ENCODE assay signal across 19 cellular contexts in the genomic region with DNA sequence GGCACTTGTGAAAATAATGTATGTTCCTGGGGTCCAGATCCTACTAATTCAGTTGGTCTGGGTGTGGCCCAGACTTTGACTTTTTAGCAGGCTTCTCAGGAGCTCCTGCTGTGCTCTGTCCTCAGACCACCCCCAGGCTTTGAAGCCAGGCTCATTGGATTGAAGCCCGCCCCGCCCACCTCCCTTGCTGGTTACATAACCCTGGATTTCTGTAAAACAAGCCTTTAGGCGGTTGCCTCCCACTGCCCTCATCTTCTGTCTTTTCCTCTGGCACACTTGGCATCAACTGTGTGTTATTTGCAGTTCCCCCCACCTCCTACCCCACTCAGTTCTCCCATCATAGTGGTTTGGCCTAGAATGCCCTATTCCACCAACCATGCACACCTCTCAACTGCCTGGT. TPM values are rescaled to one million over a fixed set of nuclear protein-coding genes. Genes with fewer than 3 reads are reported as not detected.
A peak's percentile ranks its signal among the peaks of the same experiment; 100 is the strongest.
DNase-seq lines count a peak whose midpoint lies in the region; ATAC-seq and TF ChIP-seq lines count a peak whose summit lies in the region.
"Had no signal": no experiment of that assay in that cellular context is flagged by ENCODE, and none has a peak within 500 bp of the region (broad histone marks: within the 10 kb centered on the region; RNA-seq: fewer than 3 reads in every experiment).

No MANE protein-coding gene starts in this region.

- no peak overlapping the region for H3K27ac ChIP-seq in left ventricle myocardium inferior (replicated peaks)
- H3K27ac ChIP-seq in substantia nigra (ENCODE audit: low read depth, low read length, poor library complexity, severe bottlenecking) = peak overlapping the region; percentile 74
- no peak overlapping the region for H3K27ac ChIP-seq in tibial nerve
- H3K27ac ChIP-seq: gastrocnemius medialis, neural progenitor cell had no signal

- H3K4me3 ChIP-seq in left ventricle myocardium inferior = no peak overlapping the region
- H3K4me3 ChIP-seq in fibroblast of villous mesenchyme (ENCODE audit: low read depth, low read length) = no peak overlapping the region
- no peak overlapping the region for H3K4me3 ChIP-seq in tibial nerve
- H3K4me3 ChIP-seq: gastrocnemius medialis, neural progenitor cell, smooth muscle cell had no signal

- ATAC-seq in Right ventricle myocardium inferior (peak; percentile 42), GM18505 (IDR thresholded peaks at IDR 0.05; ENCODE audit: unreplicated experiment) (no peak)
- ATAC-seq: gastrocnemius medialis had no signal

- TF ChIP-seq POLR2A in tibial nerve (IDR thresholded peaks at IDR 0.05) = no peak
- TF ChIP-seq POLR2A in GM18505 (IDR thresholded peaks at IDR 0.05; ENCODE audit: borderline replicate concordance, extremely low read depth, insufficient read depth, insufficient read length) = no peak

- peaks cover 51% of the 10 kb centered on the region for H3K36me3 ChIP-seq in left ventricle myocardium inferior
- H3K36me3 ChIP-seq in tibial nerve = peaks cover 0 to 55% (median 14%) of the 10 kb centered on the region in 3 donors
- H3K36me3 ChIP-seq: neural progenitor cell had no signal

- H3K4me1 ChIP-seq in left ventricle myocardium inferior (peaks cover 16% of the 10 kb centered on the region), tibial nerve (peaks cover 0 to 17% (median 0%) of the 10 kb centered on the region in 4 donors)
- H3K4me1 ChIP-seq: gastrocnemius medialis, neural progenitor cell had no signal

- TF ChIP-seq EP300 in tibial nerve (IDR thresholded peaks at IDR 0.05) = no peak

- WGBS in tibial nerve, 2 donors = 74 to 79% methylated on average over 3 of the region's 3 CpGs

- DNase-seq in Right ventricle myocardium inferior (ENCODE audit: missing footprints) (no peak), left ventricle myocardium inferior (no peak), fibroblast of villous mesenchyme (ENCODE audit: low read depth) (peak; percentile 12), substantia nigra (lab: John Stamatoyannopoulos, UW) (peak in 14 of 49 donors; percentile 22 to 45 (median 34)), tibial nerve (ENCODE audit: low spot score in 2 of 2) (no peak)
- DNase-seq: activated CD4-positive, alpha-beta T cell treated with anti-CD3 and anti-CD28 coated beads for 1 hour; activated T-cell treated with anti-CD3 and anti-CD28 coated beads for 4 hours; COR-L47; gastrocnemius medialis; GDM1; NCI-H187 treated with DMSO at 0.1 percent for 48 hours; NCI-H526 treated with DMSO at 0.1 percent for 48 hours; stimulated activated naive CD4-positive, alpha-beta T cell treated with Interleukin-2 at 50 U/mL for 16 hours had no signal

- H3K27me3 ChIP-seq in left ventricle myocardium inferior (ENCODE audit: low read depth) (no peaks in the 10 kb centered on the region), tibial nerve (no peaks in the 10 kb centered on the region)
- H3K27me3 ChIP-seq: gastrocnemius medialis, neural progenitor cell had no signal

- TF ChIP-seq CTCF in left ventricle myocardium inferior (IDR thresholded peaks at IDR 0.05; ENCODE audit: borderline replicate concordance) (no peak), fibroblast of villous mesenchyme (IDR thresholded peaks at IDR 0.05; ENCODE audit: insufficient read depth, low read depth, low read length) (no peak), tibial nerve (IDR thresholded peaks at IDR 0.05) (no peak)

- H3K9me3 ChIP-seq in left ventricle myocardium inferior (replicated peaks) = no peaks in the 10 kb centered on the region
- H3K9me3 ChIP-seq in tibial nerve = no peaks in the 10 kb centered on the region
- H3K9me3 ChIP-seq: gastrocnemius medialis had no signal

- intact Hi-C loops in Right ventricle myocardium inferior (cut with DNase I) = no loop called here
- intact Hi-C loops in left ventricle myocardium inferior (cut with micrococcal nuclease) = no loop called here

RNA-seq across cellular contexts. Expression of a gene that starts 10.7 kb away (rescaled TPM):
- 114 TPM for total RNA-seq in Right ventricle myocardium inferior
- 126 TPM for total RNA-seq in left ventricle myocardium inferior
- 27.7 and 28.1 TPM in 2 replicates for total RNA-seq in fibroblast of villous mesenchyme
- 10 to 100 TPM; 54.6 to 82.8 (median 69.7) TPM for total RNA-seq in tibial nerve

RNA-seq across cellular contexts. Expression of a gene that starts 18.5 kb away (rescaled TPM):
- 364 TPM for total RNA-seq in Right ventricle myocardium inferior
- total RNA-seq in left ventricle myocardium inferior = 362 TPM
- 9.9 and 11.3 TPM in 2 replicates for total RNA-seq in fibroblast of villous mesenchyme
- total RNA-seq in tibial nerve = 10 to 100 TPM; 36.3 to 63.3 (median 51.1) TPM

RNA-seq across cellular contexts. Expression of a gene that starts 42.9 kb away (rescaled TPM):
- total RNA-seq in Right ventricle myocardium inferior = 0.95 TPM
- not detected for total RNA-seq in left ventricle myocardium inferior
- total RNA-seq in fibroblast of villous mesenchyme = not detected in 2 replicates
- total RNA-seq in tibial nerve = 1 to 10 TPM in 1 of 4 donors, under 1 TPM in 1, not detected in 2; 0.84 to 3.5 TPM
- total RNA-seq: A673, gastrocnemius medialis, RPMI7951 had no signal

RNA-seq across cellular contexts. Expression of a gene that starts 48.5 kb away (rescaled TPM):
- total RNA-seq in Right ventricle myocardium inferior (0.73 TPM), left ventricle myocardium inferior (0.80 TPM), fibroblast of villous mesenchyme (not detected in 2 replicates), tibial nerve (not detected)
- total RNA-seq: gastrocnemius medialis; RPMI7951; smooth muscle cell; T-helper 1 cell treated with Interleukin-12 subunit alpha and Interleukin-12 subunit beta and Interleukin-4 antibody, amounts not matched to agents 30 ng/mL and 1 ng/mL, for 36 hours had no signal
